ENCODE assay signal across 23 cellular contexts in genomic region chr2:21451418-21451817, GRCh38.
"Had no signal": no experiment of that assay in that cellular context is flagged by ENCODE, and none has a peak within 500 bp of the region (broad histone marks: within the 10 kb centered on the region; RNA-seq: fewer than 3 reads in every experiment).

No MANE protein-coding gene starts in this region.

- H3K4me1 Mint-ChIP-seq: activated CD4-positive, alpha-beta T cell treated with anti-CD3 and anti-CD28 coated beads, Interleukin-2, amount 10 ng/mL, durations not matched to agents 24 days and 14 days; activated naive CD4-positive, alpha-beta T cell treated with anti-CD3 and anti-CD28 coated beads, Interleukin-2, amount 50 U/mL, for 24 hours; memory B cell; stimulated activated effector memory CD8-positive, alpha-beta T cell treated with anti-CD3 and anti-CD28 coated beads, Interleukin-12 subunit alpha, Interleukin-12 subunit beta, amount 100 ng/mL, for 72 hours; stimulated activated naive CD8-positive, alpha-beta T cell treated with anti-CD3 and anti-CD28 coated beads, Interleukin-15, amount 100 ng/mL, for 72 hours had no signal

- H3K27ac ChIP-seq: body of pancreas, esophagus muscularis mucosa, gastrocnemius medialis, pancreas, psoas muscle, tibial artery had no signal

- H3K27ac Mint-ChIP-seq: activated CD4-positive, alpha-beta T cell treated with anti-CD3 and anti-CD28 coated beads, Interleukin-2, amount 10 ng/mL, durations not matched to agents 24 days and 14 days; activated CD8-positive, alpha-beta T cell treated with anti-CD3 and anti-CD28 coated beads, Interleukin-2, amount 10 ng/mL, durations not matched to agents 7 days and 5 days; activated naive CD4-positive, alpha-beta T cell treated with anti-CD3 and anti-CD28 coated beads, Interleukin-2, amount 50 U/mL, for 24 hours; activated T-helper 1 cell treated with anti-CD3 and anti-CD28 coated beads, Interleukin-12 subunit alpha, Interleukin-12 subunit beta, Interleukin-2, Interleukin-4 antibody, amounts not matched to agents 30 ng/mL and 10 ng/mL and 1 ng/mL, durations not matched to agents 14 hours and 24 hours and 36 hours; memory B cell; nephron progenitor cell; stimulated activated effector memory CD8-positive, alpha-beta T cell treated with anti-CD3 and anti-CD28 coated beads, Interleukin-12 subunit alpha, Interleukin-12 subunit beta, amount 100 ng/mL, for 72 hours; stimulated activated naive CD8-positive, alpha-beta T cell treated with anti-CD3 and anti-CD28 coated beads, Interleukin-15, amount 100 ng/mL, for 72 hours had no signal

- H3K36me3 ChIP-seq: esophagus muscularis mucosa, gastrocnemius medialis, pancreas, tibial artery had no signal

- ATAC-seq: activated CD8-positive, alpha-beta T cell treated with anti-CD3 and anti-CD28 coated beads, Interleukin-2, amount 10 ng/mL, durations not matched to agents 7 days and 5 days; body of pancreas; gastrocnemius medialis; left colon; pancreas; psoas muscle; right cardiac atrium; stimulated activated effector memory CD8-positive, alpha-beta T cell treated with anti-CD3 and anti-CD28 coated beads, Interleukin-12 subunit alpha, Interleukin-12 subunit beta, amount 100 ng/mL, for 72 hours; stimulated activated naive CD8-positive, alpha-beta T cell treated with anti-CD3 and anti-CD28 coated beads, Interleukin-15, amount 100 ng/mL, for 72 hours had no signal

- H3K4me3 Mint-ChIP-seq: activated CD4-positive, alpha-beta T cell treated with anti-CD3 and anti-CD28 coated beads, Interleukin-2, amount 10 ng/mL, durations not matched to agents 24 days and 14 days; activated CD8-positive, alpha-beta T cell treated with anti-CD3 and anti-CD28 coated beads, Interleukin-2, amount 10 ng/mL, durations not matched to agents 7 days and 5 days; activated naive CD4-positive, alpha-beta T cell treated with anti-CD3 and anti-CD28 coated beads, Interleukin-2, amount 50 U/mL, for 24 hours; activated T-helper 1 cell treated with anti-CD3 and anti-CD28 coated beads, Interleukin-12 subunit alpha, Interleukin-12 subunit beta, Interleukin-2, Interleukin-4 antibody, amounts not matched to agents 30 ng/mL and 10 ng/mL and 1 ng/mL, durations not matched to agents 14 hours and 24 hours and 36 hours; memory B cell; nephron progenitor cell; stimulated activated effector memory CD8-positive, alpha-beta T cell treated with anti-CD3 and anti-CD28 coated beads, Interleukin-12 subunit alpha, Interleukin-12 subunit beta, amount 100 ng/mL, for 72 hours; stimulated activated naive CD8-positive, alpha-beta T cell treated with anti-CD3 and anti-CD28 coated beads, Interleukin-15, amount 100 ng/mL, for 72 hours had no signal

- H3K9me3 ChIP-seq: body of pancreas, esophagus muscularis mucosa, gastrocnemius medialis, pancreas, psoas muscle, tibial artery had no signal

- H3K27me3 ChIP-seq: body of pancreas, esophagus muscularis mucosa, gastrocnemius medialis, pancreas, tibial artery had no signal

- H3K4me3 ChIP-seq: body of pancreas, esophagus muscularis mucosa, gastrocnemius medialis, pancreas, psoas muscle, tibial artery had no signal

- H3K9me3 Mint-ChIP-seq: activated naive CD4-positive, alpha-beta T cell treated with anti-CD3 and anti-CD28 coated beads, Interleukin-2, amount 50 U/mL, for 24 hours; activated T-helper 1 cell treated with anti-CD3 and anti-CD28 coated beads, Interleukin-12 subunit alpha, Interleukin-12 subunit beta, Interleukin-2, Interleukin-4 antibody, amounts not matched to agents 30 ng/mL and 10 ng/mL and 1 ng/mL, durations not matched to agents 14 hours and 24 hours and 36 hours; memory B cell; nephron progenitor cell had no signal

- DNase-seq: activated CD4-positive, alpha-beta T cell treated with anti-CD3 and anti-CD28 coated beads, Interleukin-2, amount 10 ng/mL, durations not matched to agents 24 days and 14 days; activated CD8-positive, alpha-beta T cell treated with anti-CD3 and anti-CD28 coated beads, Interleukin-2, amount 10 ng/mL, durations not matched to agents 7 days and 5 days; activated gamma-delta T cell treated with Interleukin-2 at 50 U/mL for 16 hours; anterior cingulate cortex; body of pancreas; dermis blood vessel endothelial cell; effector CD8-positive, alpha-beta T cell; gastrocnemius medialis; hippocampal formation; islet precursor cell; left colon; nephron progenitor cell; pancreas; psoas muscle; right cardiac atrium; stimulated activated CD4-positive, alpha-beta T cell treated with anti-CD3 and anti-CD28 coated beads, Interleukin-1b, Interleukin-23, amount 100 ng/mL, for 48 hours; stimulated activated naive CD8-positive, alpha-beta T cell treated with anti-CD3 and anti-CD28 coated beads, Interleukin-15, amount 100 ng/mL, for 72 hours; tibial artery had no signal

- H3K36me3 Mint-ChIP-seq: activated naive CD4-positive, alpha-beta T cell treated with anti-CD3 and anti-CD28 coated beads, Interleukin-2, amount 50 U/mL, for 24 hours; memory B cell; stimulated activated effector memory CD8-positive, alpha-beta T cell treated with anti-CD3 and anti-CD28 coated beads, Interleukin-12 subunit alpha, Interleukin-12 subunit beta, amount 100 ng/mL, for 72 hours had no signal

- H3K4me1 ChIP-seq: body of pancreas, gastrocnemius medialis, pancreas, psoas muscle had no signal

- H3K27me3 Mint-ChIP-seq: activated CD4-positive, alpha-beta T cell treated with anti-CD3 and anti-CD28 coated beads, Interleukin-2, amount 10 ng/mL, durations not matched to agents 24 days and 14 days; activated naive CD4-positive, alpha-beta T cell treated with anti-CD3 and anti-CD28 coated beads, Interleukin-2, amount 50 U/mL, for 24 hours; memory B cell; stimulated activated naive CD8-positive, alpha-beta T cell treated with anti-CD3 and anti-CD28 coated beads, Interleukin-15, amount 100 ng/mL, for 72 hours had no signal
